8 cellular contexts compared by ENCODE assay signal in the genomic region with DNA sequence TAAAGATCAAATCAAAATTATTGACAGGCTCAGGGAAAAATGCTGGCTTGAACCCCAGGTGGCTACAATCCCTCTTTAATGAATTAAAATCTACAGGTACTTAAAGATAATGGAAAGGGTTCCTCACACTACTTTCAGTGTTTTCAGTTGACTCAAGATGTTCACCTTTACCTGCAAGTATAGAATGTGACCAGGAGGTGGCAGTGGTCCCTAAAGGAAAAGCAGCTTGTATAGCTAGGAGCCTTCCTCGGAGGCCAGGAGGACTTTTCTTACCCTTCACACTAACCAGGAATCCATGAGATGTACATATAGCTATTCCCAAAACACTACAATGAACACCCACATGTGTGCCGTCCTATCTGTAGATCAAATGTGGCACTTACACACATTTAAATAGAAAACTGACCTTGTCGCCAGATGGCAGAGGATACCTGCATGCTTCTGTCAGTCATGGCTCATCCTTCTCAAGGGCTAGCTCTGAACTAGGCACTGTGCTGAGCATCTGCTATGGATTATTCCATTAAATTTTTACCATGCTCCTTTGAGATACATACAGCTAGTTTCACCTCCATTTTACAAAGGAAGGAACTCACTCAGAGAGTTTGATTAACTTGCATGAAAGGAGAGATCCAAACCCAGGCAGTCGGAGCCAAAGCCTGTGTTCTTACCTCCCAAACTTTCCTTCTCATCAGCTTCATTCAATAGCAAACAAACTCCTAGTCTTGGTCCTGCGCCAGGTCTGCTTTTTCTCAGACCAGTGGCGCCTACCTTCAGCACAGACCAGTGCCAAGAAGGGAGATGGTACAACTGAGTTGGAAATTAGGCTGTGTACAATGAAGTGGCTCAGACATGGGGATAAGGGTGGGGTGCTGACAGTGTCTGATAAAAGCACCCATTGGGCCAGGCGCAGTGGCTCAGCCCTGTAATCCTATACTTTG. TPM values are rescaled to one million over a fixed set of nuclear protein-coding genes. Genes with fewer than 3 reads are reported as not detected.
A peak's percentile ranks its signal among the peaks of the same experiment; 100 is the strongest.
DNase-seq lines count a peak whose midpoint lies in the region; ATAC-seq and TF ChIP-seq lines count a peak whose summit lies in the region.

No MANE protein-coding gene starts in this region.

- ATAC-seq in GM19397 (IDR thresholded peaks at IDR 0.05; ENCODE audit: unreplicated experiment), result peak; percentile 69

- H3K4me3 ChIP-seq in fibroblast of the aortic adventitia (ENCODE audit: low read depth, low read length), result no peak overlapping the region

- DNase-seq in COLO829 (ENCODE audit: low spot score) (peak; percentile 84), HK-2 (ENCODE audit: unreplicated experiment) (peak; percentile 42), NOMO-1 (lab: John Stamatoyannopoulos, UW; ENCODE audit: unreplicated experiment in 2 of 2) (peak; percentile 35 to 71), activated T-cell treated with anti-CD3 and anti-CD28 coated beads for 24 hours (ENCODE audit: low read depth) (peak; percentile 50), fibroblast of the aortic adventitia (ENCODE audit: low read depth) (peak; percentile 88), neural crest cell (ENCODE audit: low read depth, low spot score) (peak; percentile 50), type B pancreatic cell (ENCODE audit: extremely low spot score, unreplicated experiment) (no peak)

- H3K36me3 Mint-ChIP-seq in neural crest cell (ENCODE audit: low read depth), result peaks cover 2% of the 10 kb centered on the region
- H3K36me3 Mint-ChIP-seq in type B pancreatic cell, result no peaks in the 10 kb centered on the region

- H3K27me3 Mint-ChIP-seq in neural crest cell (ENCODE audit: low read depth), result no peaks in the 10 kb centered on the region
- no peaks in the 10 kb centered on the region for H3K27me3 Mint-ChIP-seq in type B pancreatic cell

- H3K4me1 Mint-ChIP-seq in neural crest cell, result peaks cover 4% of the 10 kb centered on the region
- peaks cover 4% of the 10 kb centered on the region for H3K4me1 Mint-ChIP-seq in type B pancreatic cell (ENCODE audit: unreplicated experiment)

- no peaks in the 10 kb centered on the region for H3K9me3 Mint-ChIP-seq in neural crest cell
- H3K9me3 Mint-ChIP-seq in type B pancreatic cell, result no peaks in the 10 kb centered on the region

- TF ChIP-seq CTCF in fibroblast of the aortic adventitia (IDR thresholded peaks at IDR 0.05; ENCODE audit: insufficient read depth, low read length) (peak; percentile 77), neural crest cell (conservative IDR thresholded peaks at IDR 0.05) (peak; percentile 88), type B pancreatic cell (conservative IDR thresholded peaks at IDR 0.05) (peak; percentile 89)

- no peak overlapping the region for H3K27ac Mint-ChIP-seq in neural crest cell (ENCODE audit: unreplicated experiment)
- H3K27ac Mint-ChIP-seq in type B pancreatic cell, result no peak overlapping the region

- no peak overlapping the region for H3K4me3 Mint-ChIP-seq in neural crest cell
- no peak overlapping the region for H3K4me3 Mint-ChIP-seq in type B pancreatic cell

RNA-seq across cellular contexts. Expression of gene C9orf152, which starts 24.5 kb away (rescaled TPM):
- 0.16 TPM in 1 of 2 replicates, not detected in the other for total RNA-seq in fibroblast of the aortic adventitia (ENCODE audit: low replicate concordance)
- total RNA-seq in neural crest cell, result not detected in 2 replicates
- total RNA-seq in type B pancreatic cell (ENCODE audit: low replicate concordance), result 0.48 and 2.8 TPM in 2 replicates
